In the genomic region with DNA sequence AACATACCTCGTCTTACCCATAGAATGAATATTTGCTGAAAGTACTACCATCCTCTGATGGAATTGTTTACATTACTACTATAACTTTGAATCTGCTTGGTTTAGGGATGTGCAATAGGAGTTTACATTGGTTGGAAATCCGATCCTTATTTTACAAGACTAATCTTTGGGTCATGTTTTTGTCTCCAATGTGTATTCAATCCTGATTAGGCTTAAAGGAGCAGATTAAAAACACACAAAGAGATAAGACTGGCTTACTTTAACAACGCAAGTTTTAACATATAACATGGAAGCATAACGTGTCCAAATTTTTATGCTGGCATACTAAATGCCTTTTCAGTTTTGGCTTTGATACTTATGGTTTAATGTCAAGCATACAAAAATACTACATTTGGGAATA, we compare ENCODE assay signal across 1 cellular context.
TF ChIP-seq lines count a peak whose summit lies in the region.

No MANE protein-coding gene starts in this region.

TF ChIP-seq in IMR-90, 13 proteins besides CTCF, POLR2A, EP300 and RAD21 (continued from another document):
- no peak for TF ChIP-seq BHLHE40 (IDR thresholded peaks at IDR 0.05; ENCODE audit: low read depth, low read length)
- TF ChIP-seq SMC3 (IDR thresholded peaks at IDR 0.05; ENCODE audit: low read depth, low read length) = no peak
- TF ChIP-seq, protein P1, sequence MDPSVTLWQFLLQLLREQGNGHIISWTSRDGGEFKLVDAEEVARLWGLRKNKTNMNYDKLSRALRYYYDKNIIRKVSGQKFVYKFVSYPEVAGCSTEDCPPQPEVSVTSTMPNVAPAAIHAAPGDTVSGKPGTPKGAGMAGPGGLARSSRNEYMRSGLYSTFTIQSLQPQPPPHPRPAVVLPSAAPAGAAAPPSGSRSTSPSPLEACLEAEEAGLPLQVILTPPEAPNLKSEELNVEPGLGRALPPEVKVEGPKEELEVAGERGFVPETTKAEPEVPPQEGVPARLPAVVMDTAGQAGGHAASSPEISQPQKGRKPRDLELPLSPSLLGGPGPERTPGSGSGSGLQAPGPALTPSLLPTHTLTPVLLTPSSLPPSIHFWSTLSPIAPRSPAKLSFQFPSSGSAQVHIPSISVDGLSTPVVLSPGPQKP (IDR thresholded peaks at IDR 0.05; ENCODE audit: borderline replicate concordance, low read depth, low read length) = no peak
- TF ChIP-seq CHD1 (IDR thresholded peaks at IDR 0.05; ENCODE audit: low read depth, low read length) = no peak
- no peak for TF ChIP-seq CEBPB (IDR thresholded peaks at IDR 0.05; ENCODE audit: low read depth, low read length)
- no peak for TF ChIP-seq RCOR1 (IDR thresholded peaks at IDR 0.05; ENCODE audit: insufficient replicate concordance, low read length)
- no peak for TF ChIP-seq RFX5 (IDR thresholded peaks at IDR 0.05; ENCODE audit: low read depth, low read length)
TF ChIP-seq in IMR-90: peak in this region for 0.
